ENCODE assay signal across 19 cellular contexts in genomic region chr18:67200665-67201064, GRCh38.
DNase-seq lines count a peak whose midpoint lies in the region; ATAC-seq and TF ChIP-seq lines count a peak whose summit lies in the region.
"Had no signal": no experiment of that assay in that cellular context is flagged by ENCODE, and none has a peak within 500 bp of the region (broad histone marks: within the 10 kb centered on the region; RNA-seq: fewer than 3 reads in every experiment).

No MANE protein-coding gene starts in this region.

- H3K4me3 Mint-ChIP-seq in neural progenitor cell: no peak overlapping the region
- no peak overlapping the region for H3K4me3 Mint-ChIP-seq in T-helper 2 cell treated with Interferon-gamma antibody and Interleukin-4, amounts not matched to agents 5 μg/mL and 100 μg/mL, for 36 hours
- H3K4me3 Mint-ChIP-seq: activated CD4-positive, alpha-beta T cell treated with anti-CD3 and anti-CD28 coated beads, Interleukin-2, amount 10 ng/mL, durations not matched to agents 24 days and 14 days; activated naive CD8-positive, alpha-beta T cell; H9; immature natural killer cell; natural killer cell treated with Interleukin-12 subunit alpha and Interleukin-12 subunit beta and Interleukin-15 and Interleukin-18, amount 100 ng/mL, for 72 hours; stimulated activated effector memory CD8-positive, alpha-beta T cell treated with anti-CD3 and anti-CD28 coated beads, Interleukin-12 subunit alpha, Interleukin-12 subunit beta, amount 100 ng/mL, for 72 hours had no signal

- H3K4me1 ChIP-seq in KMS-11 (ENCODE audit: low read depth, poor library complexity, severe bottlenecking) (peaks cover 6% of the 10 kb centered on the region), neural progenitor cell (no peaks in the 10 kb centered on the region), testis (no peaks in the 10 kb centered on the region)
- H3K4me1 ChIP-seq: BLaER1, Peyer's patch had no signal

- intact Hi-C loops in testis (cut with DNase I; ENCODE audit: low total_unique reads): no loop called here

- TF ChIP-seq CTCF in KMS-11 (conservative IDR thresholded peaks at IDR 0.05; ENCODE audit: low read depth, low read length) (no peak), neural progenitor cell (IDR thresholded peaks at IDR 0.05) (no peak), testis (IDR thresholded peaks at IDR 0.05) (no peak)

- no peaks in the 10 kb centered on the region for H3K79me2 ChIP-seq in KMS-11 (ENCODE audit: insufficient read depth, low read depth)
- no peaks in the 10 kb centered on the region for H3K79me2 ChIP-seq in neural progenitor cell (ENCODE audit: low read depth)

- no peak overlapping the region for H3K27ac ChIP-seq in KMS-11
- H3K27ac ChIP-seq in neural progenitor cell: no peak overlapping the region
- H3K27ac ChIP-seq in testis: no peak overlapping the region
- H3K27ac ChIP-seq: BLaER1, dorsolateral prefrontal cortex, Peyer's patch, WERI-Rb-1 had no signal

- H3K36me3 ChIP-seq in KMS-11 (ENCODE audit: insufficient read depth): no peaks in the 10 kb centered on the region
- no peaks in the 10 kb centered on the region for H3K36me3 ChIP-seq in neural progenitor cell
- H3K36me3 ChIP-seq in testis (ENCODE audit: low read depth, missing control alignments): no peaks in the 10 kb centered on the region
- H3K36me3 ChIP-seq: BLaER1, Peyer's patch, WERI-Rb-1 had no signal

- H3F3A ChIP-seq in neural progenitor cell (ENCODE audit: low read depth): no peaks in the 10 kb centered on the region

- H3K27me3 ChIP-seq in KMS-11 (ENCODE audit: insufficient read depth, low read depth) (no peaks in the 10 kb centered on the region), neural progenitor cell (no peaks in the 10 kb centered on the region), testis (no peaks in the 10 kb centered on the region)
- H3K27me3 ChIP-seq: BLaER1, Peyer's patch had no signal

- H3K36me3 Mint-ChIP-seq in neural progenitor cell: no peaks in the 10 kb centered on the region
- no peaks in the 10 kb centered on the region for H3K36me3 Mint-ChIP-seq in T-helper 2 cell treated with Interferon-gamma antibody and Interleukin-4, amounts not matched to agents 5 μg/mL and 100 μg/mL, for 36 hours (ENCODE audit: low read depth)
- H3K36me3 Mint-ChIP-seq: activated naive CD8-positive, alpha-beta T cell; immature natural killer cell; natural killer cell treated with Interleukin-12 subunit alpha and Interleukin-12 subunit beta and Interleukin-15 and Interleukin-18, amount 100 ng/mL, for 72 hours; stimulated activated effector memory CD8-positive, alpha-beta T cell treated with anti-CD3 and anti-CD28 coated beads, Interleukin-12 subunit alpha, Interleukin-12 subunit beta, amount 100 ng/mL, for 72 hours had no signal

- DNase-seq in neural progenitor cell (ENCODE audit: low spot score) (no peak), testis (no peak)
- no peak for DNase-seq in T-helper 2 cell treated with Interferon-gamma antibody and Interleukin-4, amounts not matched to agents 5 μg/mL and 100 μg/mL, for 36 hours (ENCODE audit: low spot score)
- DNase-seq: activated effector memory CD4-positive, alpha-beta T cell treated with anti-CD3 and anti-CD28 coated beads, Interleukin-2, amount 50 U/mL, for 16 hours; dorsolateral prefrontal cortex; H9; immature natural killer cell; Peyer's patch; SIG-M5; WERI-Rb-1 had no signal

- TF ChIP-seq POLR2A in testis (IDR thresholded peaks at IDR 0.05): no peak

- ATAC-seq in GM18868 (IDR thresholded peaks at IDR 0.05; ENCODE audit: unreplicated experiment) (peak; percentile 3), HG02588 (IDR thresholded peaks at IDR 0.05; ENCODE audit: unreplicated experiment) (peak; percentile 6), HG02759 (IDR thresholded peaks at IDR 0.05; ENCODE audit: unreplicated experiment) (no peak)
- ATAC-seq: natural killer cell treated with Interleukin-12 subunit alpha and Interleukin-12 subunit beta and Interleukin-15 and Interleukin-18, amount 100 ng/mL, for 72 hours had no signal

- H4K20me1 ChIP-seq in KMS-11 (ENCODE audit: insufficient read depth) (no peaks in the 10 kb centered on the region), neural progenitor cell (ENCODE audit: low read depth) (no peaks in the 10 kb centered on the region)
- H4K20me1 ChIP-seq: BLaER1 had no signal

- no peak overlapping the region for H3K4me2 ChIP-seq in KMS-11
- H3K4me2 ChIP-seq in neural progenitor cell: no peak overlapping the region
- H3K4me2 ChIP-seq: BLaER1 had no signal

- WGBS in testis, 2 donors: 39 to 52% methylated on average over 8 of the region's 8 CpGs

- H3K4me1 Mint-ChIP-seq in neural progenitor cell: no peaks in the 10 kb centered on the region
- H3K4me1 Mint-ChIP-seq in T-helper 2 cell treated with Interferon-gamma antibody and Interleukin-4, amounts not matched to agents 5 μg/mL and 100 μg/mL, for 36 hours (ENCODE audit: low read depth): no peaks in the 10 kb centered on the region
- H3K4me1 Mint-ChIP-seq: activated CD4-positive, alpha-beta T cell treated with anti-CD3 and anti-CD28 coated beads, Interleukin-2, amount 10 ng/mL, durations not matched to agents 24 days and 14 days; H9; immature natural killer cell; stimulated activated effector memory CD8-positive, alpha-beta T cell treated with anti-CD3 and anti-CD28 coated beads, Interleukin-12 subunit alpha, Interleukin-12 subunit beta, amount 100 ng/mL, for 72 hours had no signal

- no peak overlapping the region for H3K27ac Mint-ChIP-seq in neural progenitor cell
- H3K27ac Mint-ChIP-seq in T-helper 2 cell treated with Interferon-gamma antibody and Interleukin-4, amounts not matched to agents 5 μg/mL and 100 μg/mL, for 36 hours: no peak overlapping the region
- H3K27ac Mint-ChIP-seq: activated CD4-positive, alpha-beta T cell treated with anti-CD3 and anti-CD28 coated beads, Interleukin-2, amount 10 ng/mL, durations not matched to agents 24 days and 14 days; activated naive CD8-positive, alpha-beta T cell; immature natural killer cell; natural killer cell treated with Interleukin-12 subunit alpha and Interleukin-12 subunit beta and Interleukin-15 and Interleukin-18, amount 100 ng/mL, for 72 hours; stimulated activated effector memory CD8-positive, alpha-beta T cell treated with anti-CD3 and anti-CD28 coated beads, Interleukin-12 subunit alpha, Interleukin-12 subunit beta, amount 100 ng/mL, for 72 hours had no signal

- H3K4me3 ChIP-seq in KMS-11 (IDR thresholded peaks at IDR 0.05; ENCODE audit: insufficient read depth, low read depth, low read length) (no peak overlapping the region), neural progenitor cell (no peak overlapping the region), testis (no peak overlapping the region)
- H3K4me3 ChIP-seq: BLaER1, Peyer's patch had no signal

- H3K9ac ChIP-seq in KMS-11 (no peak overlapping the region), neural progenitor cell (no peak overlapping the region)
- H3K9ac ChIP-seq: BLaER1 had no signal

- no peaks in the 10 kb centered on the region for H3K9me3 Mint-ChIP-seq in neural progenitor cell
- no peaks in the 10 kb centered on the region for H3K9me3 Mint-ChIP-seq in T-helper 2 cell treated with Interferon-gamma antibody and Interleukin-4, amounts not matched to agents 5 μg/mL and 100 μg/mL, for 36 hours
- H3K9me3 Mint-ChIP-seq: activated CD4-positive, alpha-beta T cell treated with anti-CD3 and anti-CD28 coated beads, Interleukin-2, amount 10 ng/mL, durations not matched to agents 24 days and 14 days; H9; natural killer cell treated with Interleukin-12 subunit alpha and Interleukin-12 subunit beta and Interleukin-15 and Interleukin-18, amount 100 ng/mL, for 72 hours; stimulated activated effector memory CD8-positive, alpha-beta T cell treated with anti-CD3 and anti-CD28 coated beads, Interleukin-12 subunit alpha, Interleukin-12 subunit beta, amount 100 ng/mL, for 72 hours had no signal

- H3K27me3 Mint-ChIP-seq in neural progenitor cell (ENCODE audit: insufficient read depth, low read depth): no peaks in the 10 kb centered on the region
- H3K27me3 Mint-ChIP-seq in T-helper 2 cell treated with Interferon-gamma antibody and Interleukin-4, amounts not matched to agents 5 μg/mL and 100 μg/mL, for 36 hours (ENCODE audit: low read depth): peaks cover 3% of the 10 kb centered on the region
- H3K27me3 Mint-ChIP-seq: natural killer cell treated with Interleukin-12 subunit alpha and Interleukin-12 subunit beta and Interleukin-15 and Interleukin-18, amount 100 ng/mL, for 72 hours had no signal

- H3K9me3 ChIP-seq in neural progenitor cell (ENCODE audit: low read depth) (no peaks in the 10 kb centered on the region), testis (no peaks in the 10 kb centered on the region)
- H3K9me3 ChIP-seq: BLaER1, Peyer's patch had no signal

- H2AFZ ChIP-seq in KMS-11 (ENCODE audit: low read depth): 0 out of 2 replicates have a peak overlapping the region, but pooled peaks have one; percentile 7
- peak overlapping the region; percentile 36 for H2AFZ ChIP-seq in neural progenitor cell (replicated peaks)
